Comparison of ENCODE assay signal across 18 cellular contexts in genomic region chr19:6103894-6104293, GRCh38. TPM values are rescaled to one million over a fixed set of nuclear protein-coding genes. Genes with fewer than 3 reads are reported as not detected.
DNase-seq lines count a peak whose midpoint lies in the region; ATAC-seq and TF ChIP-seq lines count a peak whose summit lies in the region.
"Had no signal": no experiment of that assay in that cellular context is flagged by ENCODE, and none has a peak within 500 bp of the region (broad histone marks: within the 10 kb centered on the region; RNA-seq: fewer than 3 reads in every experiment).

No MANE protein-coding gene starts in this region.

- peaks cover 9% of the 10 kb centered on the region for H3K27me3 Mint-ChIP-seq in T-helper 17 cell

- H3K9me3 ChIP-seq in breast epithelium (no peaks in the 10 kb centered on the region), right lobe of liver (no peaks in the 10 kb centered on the region), stomach smooth muscle (ENCODE audit: control insufficient read depth in 2 of 2, low read length in 2 of 2) (no peaks in the 10 kb centered on the region), T-helper 17 cell (ENCODE audit: control insufficient read depth, low read length, poor library complexity, severe bottlenecking) (no peaks in the 10 kb centered on the region)
- H3K9me3 ChIP-seq: gastrocnemius medialis had no signal

- TF ChIP-seq CTCF in breast epithelium (IDR thresholded peaks at IDR 0.05) (no peak), right lobe of liver (IDR thresholded peaks at IDR 0.05) (no peak)

- H3K27ac ChIP-seq in breast epithelium (peak overlapping the region; percentile 62 to 76), right lobe of liver (peak overlapping the region in 1 of 3 donors; percentile 31), stomach smooth muscle (ENCODE audit: low read length) (peak overlapping the region; percentile 89)
- H3K27ac ChIP-seq: gastrocnemius medialis, WERI-Rb-1 had no signal

- peak overlapping the region in 1 of 2 donors; percentile 47 for H3K9ac ChIP-seq in stomach smooth muscle (ENCODE audit: low read length in 2 of 2)

- H3K4me1 Mint-ChIP-seq in T-helper 17 cell = peaks cover 16% of the 10 kb centered on the region

- no peak for TF ChIP-seq POLR2A in breast epithelium (IDR thresholded peaks at IDR 0.05)
- no peak for TF ChIP-seq POLR2A in right lobe of liver (IDR thresholded peaks at IDR 0.05)

- DNase-seq in H7 (peak; percentile 3), breast epithelium (ENCODE audit: low spot score in 2 of 2) (no peak), right lobe of liver (no peak), T-helper 17 cell (no peak), amniotic stem cell (lab: John Stamatoyannopoulos, UW) (no peak)
- no peak for DNase-seq in stimulated activated CD4-positive, alpha-beta T cell treated with anti-CD3 and anti-CD28 coated beads, Interleukin-4, amount 100 ng/mL, for 24 hours
- DNase-seq: activated naive CD8-positive, alpha-beta T cell treated with anti-CD3 and anti-CD28 coated beads, Interleukin-2, amount 10 ng/mL, durations not matched to agents 7 days and 5 days; central memory CD4-positive, alpha-beta T cell; NCI-H1092; NCI-H2107; NCI-H69; stimulated activated naive CD4-positive, alpha-beta T cell; T-helper 1 cell; WERI-Rb-1 had no signal

- intact Hi-C loops in breast epithelium (cut with DNase I; ENCODE audit: low total_unique reads) = no loop called here
- intact Hi-C loops in right lobe of liver (cut with DNase I) = no loop called here

- no peak overlapping the region for H3K4me3 Mint-ChIP-seq in T-helper 17 cell
- H3K4me3 Mint-ChIP-seq: activated naive CD8-positive, alpha-beta T cell treated with anti-CD3 and anti-CD28 coated beads, Interleukin-2, amount 10 ng/mL, durations not matched to agents 7 days and 5 days; mesothelial cell of epicardium had no signal

- 50% methylated on average over 4 of the region's 4 CpGs for WGBS in right lobe of liver (ENCODE audit: insufficient coverage, low coverage, low lambda C conversion rate, missing lambda C conversion rate)

- H3K27me3 ChIP-seq in H7 (ENCODE audit: control insufficient read depth, insufficient read depth, low read length) (peaks cover 12% of the 10 kb centered on the region), breast epithelium (no peaks in the 10 kb centered on the region), right lobe of liver (no peaks in the 10 kb centered on the region), stomach smooth muscle (ENCODE audit: control insufficient read depth in 1 of 2, insufficient read depth in 2 of 2, low read length in 2 of 2) (no peaks in the 10 kb centered on the region)

- ATAC-seq in right lobe of liver = peak in 3 of 4 donors; percentile 25 to 34 (median 27)
- ATAC-seq in T-helper 17 cell = no peak
- no peak for ATAC-seq in esophagus mucosa

- H3K27ac Mint-ChIP-seq in T-helper 17 cell = no peak overlapping the region
- H3K27ac Mint-ChIP-seq: activated naive CD8-positive, alpha-beta T cell treated with anti-CD3 and anti-CD28 coated beads, Interleukin-2, amount 10 ng/mL, durations not matched to agents 7 days and 5 days; mesothelial cell of epicardium had no signal

- H3K36me3 Mint-ChIP-seq in T-helper 17 cell (ENCODE audit: low read depth) = peaks cover 11% of the 10 kb centered on the region
- H3K36me3 Mint-ChIP-seq: mesothelial cell of epicardium had no signal

- H3K4me1 ChIP-seq in breast epithelium (no peaks in the 10 kb centered on the region), right lobe of liver (peaks cover 0 to 16% (median 6%) of the 10 kb centered on the region in 4 donors), stomach smooth muscle (ENCODE audit: control insufficient read depth, insufficient read depth, low read length) (peaks cover 67% of the 10 kb centered on the region)

- H3K4me3 ChIP-seq in H7 (ENCODE audit: insufficient read depth, low read depth, low read length) (no peak overlapping the region), breast epithelium (no peak overlapping the region), right lobe of liver (no peak overlapping the region), stomach smooth muscle (ENCODE audit: low read length in 2 of 2) (peak overlapping the region in 1 of 2 donors; percentile 44)
- H3K4me3 ChIP-seq: gastrocnemius medialis had no signal

- no peaks in the 10 kb centered on the region for H3K36me3 ChIP-seq in H7 (replicated peaks; ENCODE audit: control insufficient read depth, insufficient read depth, low read length)
- H3K36me3 ChIP-seq in breast epithelium = no peaks in the 10 kb centered on the region
- no peaks in the 10 kb centered on the region for H3K36me3 ChIP-seq in right lobe of liver
- no peaks in the 10 kb centered on the region for H3K36me3 ChIP-seq in stomach smooth muscle (ENCODE audit: control insufficient read depth in 2 of 2, insufficient read depth in 2 of 2, low read length in 2 of 2)
- H3K36me3 ChIP-seq: gastrocnemius medialis, WERI-Rb-1 had no signal

RNA-seq across cellular contexts. Expression of gene RFX2, which starts 6.4 kb away (rescaled TPM):
- 2.9 and 3.8 TPM in 2 replicates for total RNA-seq in H7 (2014; rRNA removed; shearing (Covaris generic))
- total RNA-seq in breast epithelium = 10 to 100 TPM in 1 of 3 donors, 1 to 10 TPM in 2; 6.1 to 16.2 (median 9.2) TPM
- total RNA-seq in right lobe of liver = 1 to 10 TPM; 1.6 to 2.9 (median 1.9) TPM
- total RNA-seq in T-helper 17 cell = 10 to 100 TPM in 1 of 2 donors, 1 to 10 TPM in 1; 9.0 to 23.3 TPM
- 4.5 TPM for total RNA-seq in esophagus mucosa

RNA-seq across cellular contexts. Expression of gene ACSBG2, which starts 31.6 kb away (rescaled TPM):
- total RNA-seq in H7 (2014; rRNA removed; shearing (Covaris generic)) = not detected in 2 replicates
- total RNA-seq in breast epithelium = under 1 TPM in 2 of 3 donors, not detected in 1; 0.16 to 0.33 TPM
- total RNA-seq in right lobe of liver = not detected
- not detected for total RNA-seq in T-helper 17 cell
- total RNA-seq in esophagus mucosa = not detected
- total RNA-seq: activated naive CD8-positive, alpha-beta T cell treated with anti-CD3 and anti-CD28 coated beads, Interleukin-2, amount 10 ng/mL, durations not matched to agents 7 days and 5 days; gastrocnemius medialis; mesothelial cell of epicardium had no signal

Comparison
In these comparisons a context has a peak if more than half of its experiments do, and no peak if none do; other contexts are left out.
1. ATAC-seq: peak in right lobe of liver (3 of 4); none in T-helper 17 cell (single experiment) and esophagus mucosa (single experiment).